In genomic region chr12:27361372-27361771, GRCh38 we compare ENCODE assay signal across 19 cellular contexts.
"Had no signal": no experiment of that assay in that cellular context is flagged by ENCODE, and none has a peak within 500 bp of the region (broad histone marks: within the 10 kb centered on the region; RNA-seq: fewer than 3 reads in every experiment).

No MANE protein-coding gene starts in this region.

- H3K36me3 ChIP-seq: adrenal gland, colonic mucosa, esophagus squamous epithelium, gastroesophageal sphincter, lower lobe of right lung, prostate gland, stomach had no signal

- DNase-seq: activated CD4-positive, alpha-beta T cell treated with anti-CD3 and anti-CD28 coated beads, Interleukin-2, amount 50 U/mL, for 4 hours; activated CD4-positive, CD25-positive, alpha-beta regulatory T cell treated with anti-CD3 and anti-CD28 coated beads, Interleukin-2, amount 50 U/mL, for 72 hours; activated naive CD4-positive, alpha-beta T cell treated with anti-CD3 and anti-CD28 coated beads, Interleukin-2, amount 50 U/mL, for 16 hours; activated T-cell treated with anti-CD3 and anti-CD28 coated beads for 4 hours; adrenal gland; body of pancreas; caudate nucleus; colonic mucosa; effector CD4-positive, alpha-beta T cell; esophagus squamous epithelium; left colon; lower lobe of right lung; right cardiac atrium; stomach; T-helper 1 cell; T1000 had no signal

- H3K4me3 ChIP-seq: adrenal gland, body of pancreas, colonic mucosa, esophagus squamous epithelium, gastroesophageal sphincter, lower lobe of right lung, prostate gland, smooth muscle cell, stomach had no signal

- H3K4me1 ChIP-seq: adrenal gland, colonic mucosa, gastroesophageal sphincter, lower lobe of right lung, prostate gland had no signal

- H3K27ac ChIP-seq: adrenal gland, body of pancreas, colonic mucosa, esophagus squamous epithelium, gastroesophageal sphincter, lower lobe of right lung, prostate gland, stomach had no signal

- H3K4me2 ChIP-seq: smooth muscle cell had no signal

- ATAC-seq: body of pancreas, gastroesophageal sphincter, left colon, lower lobe of right lung, right cardiac atrium had no signal

- H3K9me3 ChIP-seq: adrenal gland, colonic mucosa, esophagus squamous epithelium, gastroesophageal sphincter, lower lobe of right lung, prostate gland, stomach had no signal

- H3K27me3 ChIP-seq: adrenal gland, body of pancreas, colonic mucosa, esophagus squamous epithelium, gastroesophageal sphincter, stomach had no signal
